ENCODE assay signal across 3 cellular contexts in the genomic region with DNA sequence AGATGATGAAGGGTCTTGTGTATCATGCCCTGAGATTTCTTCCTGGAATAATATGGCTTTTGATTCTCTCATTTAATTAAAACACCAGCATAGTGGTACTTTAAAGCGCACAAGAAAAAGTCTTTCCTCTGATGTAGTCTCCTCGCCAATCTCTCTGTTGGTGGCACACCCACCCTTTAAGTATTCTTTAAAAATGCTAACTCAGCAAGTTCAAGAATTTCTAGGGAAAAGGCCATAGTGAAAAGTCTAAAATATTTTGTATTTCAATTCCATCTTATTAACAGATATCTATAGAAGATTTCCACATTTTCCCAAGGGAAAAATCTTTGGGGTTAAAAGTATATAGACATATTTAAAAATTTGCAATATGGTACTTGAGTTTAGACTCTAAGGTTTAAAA.
TF ChIP-seq lines count a peak whose summit lies in the region.

No MANE protein-coding gene starts in this region.

TF ChIP-seq in A549, 52 proteins besides CTCF, POLR2A, EP300 and RAD21:
- TF ChIP-seq RARB (CRISPR knock-in tag; IDR thresholded peaks at IDR 0.05) = no peak
- TF ChIP-seq MAFK (IDR thresholded peaks at IDR 0.05; ENCODE audit: partially characterized antibody) = peak; percentile 93
- no peak for TF ChIP-seq RCOR1 (IDR thresholded peaks at IDR 0.05; ENCODE audit: low read depth, low read length)
- no peak for TF ChIP-seq NPAS2 (CRISPR knock-in tag; IDR thresholded peaks at IDR 0.05; ENCODE audit: borderline replicate concordance)
- TF ChIP-seq, protein P1, sequence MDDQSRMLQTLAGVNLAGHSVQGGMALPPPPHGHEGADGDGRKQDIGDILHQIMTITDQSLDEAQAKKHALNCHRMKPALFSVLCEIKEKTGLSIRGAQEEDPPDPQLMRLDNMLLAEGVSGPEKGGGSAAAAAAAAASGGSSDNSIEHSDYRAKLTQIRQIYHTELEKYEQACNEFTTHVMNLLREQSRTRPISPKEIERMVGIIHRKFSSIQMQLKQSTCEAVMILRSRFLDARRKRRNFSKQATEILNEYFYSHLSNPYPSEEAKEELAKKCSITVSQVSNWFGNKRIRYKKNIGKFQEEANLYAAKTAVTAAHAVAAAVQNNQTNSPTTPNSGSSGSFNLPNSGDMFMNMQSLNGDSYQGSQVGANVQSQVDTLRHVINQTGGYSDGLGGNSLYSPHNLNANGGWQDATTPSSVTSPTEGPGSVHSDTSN (IDR thresholded peaks at IDR 0.05) = no peak

TF ChIP-seq in IMR-90, 13 proteins besides CTCF, POLR2A, EP300 and RAD21:
- TF ChIP-seq MAFK (IDR thresholded peaks at IDR 0.05; ENCODE audit: low read depth, low read length) (peak; percentile 97), BHLHE40 (IDR thresholded peaks at IDR 0.05; ENCODE audit: low read depth, low read length) (no peak)
TF ChIP-seq in IMR-90: peak in this region for 1.

TF ChIP-seq in H1, 55 proteins besides CTCF, POLR2A, EP300 and RAD21:
- TF ChIP-seq MAFK (IDR thresholded peaks at IDR 0.05; ENCODE audit: low read depth, low read length) = peak; percentile 93
- TF ChIP-seq, protein P2, sequence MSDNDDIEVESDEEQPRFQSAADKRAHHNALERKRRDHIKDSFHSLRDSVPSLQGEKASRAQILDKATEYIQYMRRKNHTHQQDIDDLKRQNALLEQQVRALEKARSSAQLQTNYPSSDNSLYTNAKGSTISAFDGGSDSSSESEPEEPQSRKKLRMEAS (IDR thresholded peaks at IDR 0.05) = no peak
